Comparison of ENCODE assay signal across 11 cellular contexts in genomic region chrX:64213989-64214388, GRCh38. TPM values are rescaled to one million over a fixed set of nuclear protein-coding genes. Genes with fewer than 3 reads are reported as not detected.
"Had no signal": no experiment of that assay in that cellular context is flagged by ENCODE, and none has a peak within 500 bp of the region (broad histone marks: within the 10 kb centered on the region; RNA-seq: fewer than 3 reads in every experiment).

No MANE protein-coding gene starts in this region.

RNA-seq across cellular contexts. Expression of gene ASB12, which starts 16.4 kb away (rescaled TPM):
- total RNA-seq: dermis microvascular lymphatic vessel endothelial cell; esophagus mucosa; fibroblast of lung; kidney; lung microvascular endothelial cell; mesenteric fat pad; naive thymus-derived CD4-positive, alpha-beta T cell; osteoblast; sciatic nerve; subcutaneous adipose tissue; vagina had no signal
- polyA plus RNA-seq: fibroblast of lung had no signal
